Comparison of ENCODE assay signal across 1 cellular context in genomic region chr1:212035123-212035834, GRCh38.
TF ChIP-seq lines count a peak whose summit lies in the region.

DTL (plus strand) TSS chr1:212035748; CDS start chr1:212035891, 143 bp downstream.
INTS7 (minus strand) TSS chr1:212035557; CDS start chr1:212035437, 120 bp downstream.

TF ChIP-seq in K562, 482 proteins besides CTCF, POLR2A, EP300 and RAD21 (continued from another document and continues in another):
- TF ChIP-seq HIVEP1 (CRISPR knock-in tag; IDR thresholded peaks at IDR 0.05): peak; percentile 77; the same call in 1 of the 2 replicates
- TF ChIP-seq SIRT6 (IDR thresholded peaks at IDR 0.05; ENCODE audit: low read depth, low read length): no peak
- peak; percentile 84 for TF ChIP-seq EGR1 (conservative IDR thresholded peaks at IDR 0.05)
- TF ChIP-seq ETS2 (tag; IDR thresholded peaks at IDR 0.05; ENCODE audit: borderline replicate concordance, poor library complexity, severe bottlenecking): no peak
- no peak for TF ChIP-seq MLX (CRISPR knock-in tag; conservative IDR thresholded peaks at IDR 0.05)
- no peak for TF ChIP-seq PBX2 (CRISPR knock-in tag; IDR thresholded peaks at IDR 0.05; ENCODE audit: low read depth)
- no peak for TF ChIP-seq PBX2 (tag; conservative IDR thresholded peaks at IDR 0.05; ENCODE audit: low read depth)
- peak; percentile 90 for TF ChIP-seq NEUROD1 (IDR thresholded peaks at IDR 0.05; ENCODE audit: borderline replicate concordance, low read depth, low read length, partially characterized antibody)
- TF ChIP-seq IRF9 (tag; IDR thresholded peaks at IDR 0.05): peak; percentile 56
- TF ChIP-seq ELF2 (CRISPR knock-in tag; IDR thresholded peaks at IDR 0.05): no peak
- TF ChIP-seq TCF3 (CRISPR knock-in tag; IDR thresholded peaks at IDR 0.05): peak; percentile 29; the same call in 1 of the 2 replicates
- TF ChIP-seq SNIP1 (IDR thresholded peaks at IDR 0.05; ENCODE audit: low read depth): peak; percentile 61; the same call in 1 of the 2 replicates
- peak; percentile 99 for TF ChIP-seq SUPT5H (IDR thresholded peaks at IDR 0.05)
- peak; percentile 80 for TF ChIP-seq GABPB1 (CRISPR knock-in tag; IDR thresholded peaks at IDR 0.05)
- TF ChIP-seq BCL6 (CRISPR knock-in tag; IDR thresholded peaks at IDR 0.05): no peak
- peak; percentile 65 for TF ChIP-seq NCOR1 (IDR thresholded peaks at IDR 0.05)
- peak; percentile 72; the same call in 1 of the 2 replicates for TF ChIP-seq DPF2 (IDR thresholded peaks at IDR 0.05)
- TF ChIP-seq ZNF699 (CRISPR knock-in tag; IDR thresholded peaks at IDR 0.05; ENCODE audit: insufficient replicate concordance): no peak
- peak; percentile 87 for TF ChIP-seq KDM5B (IDR thresholded peaks at IDR 0.05; ENCODE audit: insufficient replicate concordance, low read depth, low read length)
- TF ChIP-seq KAT2B (IDR thresholded peaks at IDR 0.05; ENCODE audit: low read depth, low read length): no peak
- peak in 1 of 3 experiments; percentile 38; a peak in 2 of 6 replicates for TF ChIP-seq ZBTB11 (CRISPR knock-in tag; IDR thresholded peaks at IDR 0.05)
- TF ChIP-seq ZNF143 (CRISPR knock-in tag; IDR thresholded peaks at IDR 0.05): no peak
- TF ChIP-seq ARNT (IDR thresholded peaks at IDR 0.05): peak; percentile 61 to 95
- no peak for TF ChIP-seq BDP1 (IDR thresholded peaks at IDR 0.05; ENCODE audit: insufficient read depth, insufficient read length)
- peak; percentile 98 for TF ChIP-seq TAF9B (IDR thresholded peaks at IDR 0.05; ENCODE audit: partially characterized antibody)
- TF ChIP-seq ZNF277 (CRISPR knock-in tag; IDR thresholded peaks at IDR 0.05; ENCODE audit: borderline replicate concordance): no peak
- peak; percentile 87 for TF ChIP-seq TRIM28 (IDR thresholded peaks at IDR 0.05)
- no peak for TF ChIP-seq ZNF282 (CRISPR knock-in tag; IDR thresholded peaks at IDR 0.05)
- no peak for TF ChIP-seq CREB5 (CRISPR knock-in tag; IDR thresholded peaks at IDR 0.05)
- no peak for TF ChIP-seq RBM34 (IDR thresholded peaks at IDR 0.05; ENCODE audit: borderline replicate concordance, insufficient read depth, low read length)
- TF ChIP-seq ZFX (CRISPR knock-in tag; IDR thresholded peaks at IDR 0.05): no peak
- peak; percentile 64; the same call in 1 of the 2 replicates for TF ChIP-seq ZNF41 (CRISPR knock-in tag; conservative IDR thresholded peaks at IDR 0.05)
- peak; percentile 81 to 82 for TF ChIP-seq MLLT1 (IDR thresholded peaks at IDR 0.05)
- TF ChIP-seq HEY1 (CRISPR knock-in tag; IDR thresholded peaks at IDR 0.05; ENCODE audit: borderline replicate concordance): no peak
- TF ChIP-seq RBM25 (IDR thresholded peaks at IDR 0.05; ENCODE audit: low read depth, low read length, severe bottlenecking): no peak
- no peak for TF ChIP-seq FIP1L1 (IDR thresholded peaks at IDR 0.05; ENCODE audit: low read depth, low read length, poor library complexity, severe bottlenecking)
- TF ChIP-seq CHD2 (IDR thresholded peaks at IDR 0.05; ENCODE audit: low read depth, low read length): no peak
- no peak for TF ChIP-seq MEF2A (IDR thresholded peaks at IDR 0.05; ENCODE audit: control insufficient read depth, low read depth, low read length)
- no peak for TF ChIP-seq HNRNPH1 (optimal IDR thresholded peaks at IDR 0.05; ENCODE audit: low read depth, low read length)
- no peak for TF ChIP-seq E4F1 (CRISPR knock-in tag; IDR thresholded peaks at IDR 0.05; ENCODE audit: borderline replicate concordance)
- TF ChIP-seq ZNF311 (CRISPR knock-in tag; IDR thresholded peaks at IDR 0.05): no peak
- no peak for TF ChIP-seq ZNF184 (CRISPR knock-in tag; IDR thresholded peaks at IDR 0.05)
- TF ChIP-seq HDAC2 (IDR thresholded peaks at IDR 0.05): peak; percentile 96
- no peak for TF ChIP-seq PTRF (tag; IDR thresholded peaks at IDR 0.05)
- TF ChIP-seq DMBX1 (CRISPR knock-in tag; IDR thresholded peaks at IDR 0.05; ENCODE audit: borderline replicate concordance): peak; percentile 37
- TF ChIP-seq ASH1L (IDR thresholded peaks at IDR 0.05; ENCODE audit: borderline replicate concordance, low read depth, partially characterized antibody): peak; percentile 61
- no peak for TF ChIP-seq ZNF354B (CRISPR knock-in tag; IDR thresholded peaks at IDR 0.05)
- TF ChIP-seq LEF1 (IDR thresholded peaks at IDR 0.05): peak; percentile 42; the same call in 1 of the 2 replicates
- TF ChIP-seq BCLAF1 (IDR thresholded peaks at IDR 0.05; ENCODE audit: borderline replicate concordance in 1 of 2, control insufficient read depth in 1 of 2, low read depth in 2 of 2, low read length in 1 of 2): peak in 1 of 2 experiments; percentile 17; a peak in 1 of 4 replicates
- TF ChIP-seq MYNN (IDR thresholded peaks at IDR 0.05): peak; percentile 56; the same call in 1 of the 2 replicates
- TF ChIP-seq MYNN (CRISPR knock-in tag; IDR thresholded peaks at IDR 0.05): no peak
